8 cellular contexts compared by ENCODE assay signal in genomic region chr10:99431190-99431549, GRCh38. TPM values are rescaled to one million over a fixed set of nuclear protein-coding genes. Genes with fewer than 3 reads are reported as not detected.
DNase-seq lines count a peak whose midpoint lies in the region; ATAC-seq and TF ChIP-seq lines count a peak whose summit lies in the region.

No MANE protein-coding gene starts in this region.

- H3K9me3 ChIP-seq in NT2/D1 (ENCODE audit: insufficient read depth, low read length) (no peaks in the 10 kb centered on the region), body of pancreas (no peaks in the 10 kb centered on the region)

- 0 to 1% methylated on average over 16 of the region's 16 CpGs for WGBS in body of pancreas, 2 donors

- H3K27me3 ChIP-seq in NT2/D1 (ENCODE audit: insufficient read depth, insufficient read length) (no peaks in the 10 kb centered on the region), body of pancreas (no peaks in the 10 kb centered on the region)

- TF ChIP-seq CTCF in AG04449 (IDR thresholded peaks at IDR 0.05; ENCODE audit: insufficient read depth, low read length, missing control alignments) (no peak), GM12865 (IDR thresholded peaks at IDR 0.05; ENCODE audit: insufficient read depth, low read depth, low read length, missing control alignments) (no peak), body of pancreas (IDR thresholded peaks at IDR 0.05) (no peak)

- peak in 1 of 3 donors; percentile 12 for TF ChIP-seq POLR2A in body of pancreas (IDR thresholded peaks at IDR 0.05)

- CTCF ChIA-PET in AG04449 (lab: Yijun Ruan, JAX) = interaction anchor here (0.7 to 5.4 kb wide), 8 partner anchors 22 to 283 kb away, joined by 3 to 35 read pairs (median 3); no protein-coding TSS in a partner anchor

- intact Hi-C loops in body of pancreas (cut with DNase I) = no loop called here

- DNase-seq in AG04449 (ENCODE audit: low read depth, low spot score) = no peak
- peak; percentile 48 for DNase-seq in GM12865 (ENCODE audit: low read depth)
- no peak for DNase-seq in NT2/D1 (ENCODE audit: low read depth, low spot score)
- peak; percentile 67 to 84 (median 74) for DNase-seq in body of pancreas
- peak; percentile 63 for DNase-seq in putamen (ENCODE audit: low spot score)
- DNase-seq in activated gamma-delta T cell (lab: John Stamatoyannopoulos, UW) = no peak

- peak overlapping the region; percentile 90 for H3K9ac ChIP-seq in NT2/D1 (ENCODE audit: insufficient read length, low read depth)

- H3K4me1 ChIP-seq in NT2/D1 (ENCODE audit: insufficient read depth, insufficient read length) (no peaks in the 10 kb centered on the region), body of pancreas (peaks cover 65% of the 10 kb centered on the region)

- POLR2A ChIA-PET in AG04449 (lab: Yijun Ruan, JAX) = interaction anchor here (0.6 to 1.0 kb wide), 4 partner anchors 9 to 178 kb away, joined by 3 to 6 read pairs (median 3); no protein-coding TSS in a partner anchor

- peak overlapping the region; percentile 92 to 98 (median 94) for H3K27ac ChIP-seq in body of pancreas

- H3K4me3 ChIP-seq in AG04449 (ENCODE audit: low read depth, low read length) = peak overlapping the region; percentile 100
- H3K4me3 ChIP-seq in GM12865 (ENCODE audit: low read depth, low read length) = peak overlapping the region; percentile 58
- H3K4me3 ChIP-seq in NT2/D1 (ENCODE audit: insufficient read length, low read depth) = peak overlapping the region; percentile 88
- peak overlapping the region; percentile 37 to 40 for H3K4me3 ChIP-seq in body of pancreas
- peak overlapping the region; percentile 98 for H3K4me3 ChIP-seq in iPS-11a (ENCODE audit: low read depth, low read length)

- H3K36me3 ChIP-seq in NT2/D1 (ENCODE audit: insufficient read depth, insufficient read length, low read length) (peaks cover 12% of the 10 kb centered on the region), body of pancreas (replicated peaks in 1 of 2; ENCODE audit: insufficient read depth in 1 of 2, low read depth in 2 of 2) (no peaks in the 10 kb centered on the region)

- ATAC-seq in body of pancreas = peak; percentile 9
- ATAC-seq in HG03159 (IDR thresholded peaks at IDR 0.05; ENCODE audit: unreplicated experiment) = no peak

RNA-seq across cellular contexts. Expression of gene GOT1, which starts 0.7 kb away (rescaled TPM):
- total RNA-seq in body of pancreas = 10 to 100 TPM in 1 of 2 donors, 1 to 10 TPM in 1; 7.3 to 14.8 TPM

Comparison
In these comparisons a context has a peak if more than half of its experiments do, and no peak if none do; other contexts are left out.
1. DNase-seq: peak in GM12865 (single experiment), body of pancreas (4 of 4) and putamen (single experiment); none in AG04449 (single experiment), NT2/D1 (single experiment) and activated gamma-delta T cell (single experiment).
2. H3K4me3 ChIP-seq: peak in every context shown above with its lines; median percentile 100 in AG04449; 98 in iPS-11a; 88 in NT2/D1; 58 in GM12865; 38 in body of pancreas.